In the genomic region with DNA sequence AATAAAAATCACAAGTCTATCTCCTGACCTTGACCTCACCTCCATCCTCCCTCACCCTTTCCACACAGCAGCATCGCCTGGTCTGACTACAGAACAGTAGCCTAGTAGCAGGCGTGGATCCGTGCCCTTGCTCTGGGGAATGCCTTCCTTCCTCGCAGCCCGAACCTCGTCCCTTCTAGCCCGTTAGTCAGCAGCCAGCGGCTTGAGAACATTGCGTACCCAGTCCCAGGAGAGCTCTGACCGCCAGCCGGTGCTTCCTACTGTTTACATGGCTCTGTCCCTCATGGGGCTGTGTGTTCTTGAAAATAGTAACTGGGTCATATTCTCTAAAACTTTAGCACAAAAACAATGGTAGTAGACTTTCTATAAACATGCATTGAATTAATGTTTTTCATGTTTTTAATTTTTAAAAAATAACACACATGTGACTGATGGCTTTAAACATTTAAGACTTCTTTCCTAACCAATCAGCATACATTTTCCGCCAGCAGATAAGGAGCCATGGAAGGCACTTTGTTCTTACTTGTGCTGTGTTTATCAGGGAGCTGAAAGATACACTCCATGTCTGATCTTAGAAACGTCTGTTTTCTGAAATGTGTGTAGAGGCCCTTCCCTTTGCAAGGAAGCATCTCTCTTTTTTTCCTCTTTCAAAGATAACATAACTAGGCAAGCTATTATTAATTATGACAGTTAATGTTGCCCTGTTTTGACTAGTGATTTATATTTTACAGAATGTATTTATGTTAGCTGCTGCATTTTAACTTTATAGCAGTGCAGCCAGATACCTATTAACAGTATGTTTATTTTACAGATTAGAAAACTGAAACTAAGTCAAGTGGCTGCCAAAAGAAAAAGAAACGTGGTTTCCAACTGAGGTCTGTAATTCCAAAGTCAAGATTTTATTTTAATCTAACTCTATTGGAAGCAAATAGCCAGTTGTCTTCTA, we compare ENCODE assay signal across 9 cellular contexts.
DNase-seq lines count a peak whose midpoint lies in the region; ATAC-seq and TF ChIP-seq lines count a peak whose summit lies in the region.
"Had no signal": no experiment of that assay in that cellular context is flagged by ENCODE, and none has a peak within 500 bp of the region (broad histone marks: within the 10 kb centered on the region; RNA-seq: fewer than 3 reads in every experiment).

No MANE protein-coding gene starts in this region.

- no peak overlapping the region for H3K4me2 ChIP-seq in neural progenitor cell

- no peaks in the 10 kb centered on the region for H3K9me3 Mint-ChIP-seq in neural progenitor cell
- peaks cover 0 to 7% (median 0%) of the 10 kb centered on the region in 5 donors for H3K9me3 Mint-ChIP-seq in CD8-positive, alpha-beta memory T cell

- POLR2A ChIA-PET in CD8-positive, alpha-beta memory T cell (lab: Charles Lee): no interaction called here

- peaks cover 3% of the 10 kb centered on the region for H3K27me3 Mint-ChIP-seq in neural progenitor cell (ENCODE audit: insufficient read depth, low read depth)
- no peaks in the 10 kb centered on the region for H3K27me3 Mint-ChIP-seq in CD8-positive, alpha-beta memory T cell
- H3K27me3 Mint-ChIP-seq: naive thymus-derived CD8-positive, alpha-beta T cell had no signal

- H3K4me3 ChIP-seq in adipocyte (ENCODE audit: low read length) (peak overlapping the region; percentile 38), gastroesophageal sphincter (no peak overlapping the region), neural progenitor cell (no peak overlapping the region)
- H3K4me3 ChIP-seq in CD8-positive, alpha-beta memory T cell (ENCODE audit: low read length): no peak overlapping the region

- H3K27me3 ChIP-seq in adipocyte (replicated peaks; ENCODE audit: control insufficient read depth, insufficient read depth, low read length): peaks cover 9% of the 10 kb centered on the region
- H3K27me3 ChIP-seq in gastroesophageal sphincter: no peaks in the 10 kb centered on the region
- no peaks in the 10 kb centered on the region for H3K27me3 ChIP-seq in neural progenitor cell
- H3K27me3 ChIP-seq in CD8-positive, alpha-beta memory T cell (ENCODE audit: insufficient read depth, low read length, poor library complexity, severe bottlenecking): no peaks in the 10 kb centered on the region

- H3K9ac ChIP-seq in adipocyte (ENCODE audit: low read length) (peak overlapping the region; percentile 30), neural progenitor cell (no peak overlapping the region)

- peak; percentile 92 for ATAC-seq in gastroesophageal sphincter
- ATAC-seq: naive thymus-derived CD8-positive, alpha-beta T cell had no signal

- no peak overlapping the region for H3K4me3 Mint-ChIP-seq in neural progenitor cell
- no peak overlapping the region for H3K4me3 Mint-ChIP-seq in CD8-positive, alpha-beta memory T cell
- H3K4me3 Mint-ChIP-seq: naive thymus-derived CD8-positive, alpha-beta T cell had no signal

- WGBS in gastroesophageal sphincter (ENCODE audit: low coverage in 1 of 2), 2 donors: 8 to 19% methylated on average over 10 to 12 of the region's 14 CpGs

- H3K9me3 ChIP-seq in adipocyte (ENCODE audit: control insufficient read depth, low read length): no peaks in the 10 kb centered on the region
- H3K9me3 ChIP-seq in gastroesophageal sphincter: no peaks in the 10 kb centered on the region
- H3K9me3 ChIP-seq in neural progenitor cell (ENCODE audit: low read depth): no peaks in the 10 kb centered on the region
- no peaks in the 10 kb centered on the region for H3K9me3 ChIP-seq in CD8-positive, alpha-beta memory T cell (ENCODE audit: low read length)

- H3K36me3 ChIP-seq in adipocyte (ENCODE audit: control insufficient read depth, insufficient read depth, low read length, severe bottlenecking) (no peaks in the 10 kb centered on the region), gastroesophageal sphincter (no peaks in the 10 kb centered on the region), neural progenitor cell (no peaks in the 10 kb centered on the region)
- no peaks in the 10 kb centered on the region for H3K36me3 ChIP-seq in CD8-positive, alpha-beta memory T cell (ENCODE audit: insufficient read depth, low read length)

- H3K4me1 ChIP-seq in adipocyte (ENCODE audit: control insufficient read depth, insufficient read depth, low read length) (peaks cover 32% of the 10 kb centered on the region), gastroesophageal sphincter (peaks cover 10 to 51% (median 11%) of the 10 kb centered on the region in 3 donors), neural progenitor cell (no peaks in the 10 kb centered on the region)
- no peaks in the 10 kb centered on the region for H3K4me1 ChIP-seq in CD8-positive, alpha-beta memory T cell (ENCODE audit: insufficient read depth, low read length)

- H3K27ac ChIP-seq in gastroesophageal sphincter: peak overlapping the region; percentile 84 to 97 (median 90)
- H3K27ac ChIP-seq in neural progenitor cell: no peak overlapping the region
- H3K27ac ChIP-seq in CD8-positive, alpha-beta memory T cell (ENCODE audit: low read depth, low read length): no peak overlapping the region

- H3K79me2 ChIP-seq in neural progenitor cell (ENCODE audit: low read depth): no peaks in the 10 kb centered on the region

- H3F3A ChIP-seq in neural progenitor cell (ENCODE audit: low read depth): no peaks in the 10 kb centered on the region

- TF ChIP-seq EP300 in gastroesophageal sphincter (IDR thresholded peaks at IDR 0.05): peak; percentile 57

- no peaks in the 10 kb centered on the region for H3K36me3 Mint-ChIP-seq in neural progenitor cell
- H3K36me3 Mint-ChIP-seq in CD8-positive, alpha-beta memory T cell: no peaks in the 10 kb centered on the region
- H3K36me3 Mint-ChIP-seq: naive thymus-derived CD8-positive, alpha-beta T cell had no signal

- CTCF ChIA-PET in CD8-positive, alpha-beta memory T cell (lab: Charles Lee): no interaction called here

- H4K20me1 ChIP-seq in neural progenitor cell (ENCODE audit: low read depth): no peaks in the 10 kb centered on the region

- H3K4me1 Mint-ChIP-seq in neural progenitor cell: no peaks in the 10 kb centered on the region
- H3K4me1 Mint-ChIP-seq in CD8-positive, alpha-beta memory T cell: no peaks in the 10 kb centered on the region
- H3K4me1 Mint-ChIP-seq: naive thymus-derived CD8-positive, alpha-beta T cell had no signal

- TF ChIP-seq CTCF in gastroesophageal sphincter (IDR thresholded peaks at IDR 0.05) (no peak), neural progenitor cell (IDR thresholded peaks at IDR 0.05) (no peak)

- TF ChIP-seq POLR2A in gastroesophageal sphincter (IDR thresholded peaks at IDR 0.05): no peak

- peak overlapping the region; percentile 34 for H3K27ac Mint-ChIP-seq in neural progenitor cell
- H3K27ac Mint-ChIP-seq in CD8-positive, alpha-beta memory T cell: no peak overlapping the region
- H3K27ac Mint-ChIP-seq: naive thymus-derived CD8-positive, alpha-beta T cell had no signal

- no peak overlapping the region for H2AFZ ChIP-seq in neural progenitor cell (replicated peaks)

- DNase-seq in adipocyte (ENCODE audit: low read depth) (peak; percentile 29), neural progenitor cell (ENCODE audit: low spot score) (no peak), ureter (ENCODE audit: low spot score) (peak; percentile 81), DMS 273 (lab: John Stamatoyannopoulos, UW; ENCODE audit: unreplicated experiment) (no peak), DMS153 treated with DMSO at 0.1 percent for 48 hours (lab: John Stamatoyannopoulos, UW; ENCODE audit: unreplicated experiment) (no peak)
- no peak for DNase-seq in activated CD4-positive, alpha-beta T cell treated with anti-CD3 and anti-CD28 coated beads, Interleukin-2, amount 50 U/mL, for 1 hour
- DNase-seq in CD8-positive, alpha-beta memory T cell: no peak
- DNase-seq: naive thymus-derived CD8-positive, alpha-beta T cell had no signal

Comparison
In these comparisons a context has a peak if more than half of its experiments do, and no peak if none do; other contexts are left out.
1. DNase-seq: peak in adipocyte (single experiment) and ureter (single experiment); none in neural progenitor cell (single experiment), DMS 273 (single experiment), activated CD4-positive, alpha-beta T cell treated with anti-CD3 and anti-CD28 coated beads, Interleukin-2, amount 50 U/mL, for 1 hour (single experiment), DMS153 treated with DMSO at 0.1 percent for 48 hours (single experiment) and CD8-positive, alpha-beta memory T cell (0 of 5).
2. H3K27ac ChIP-seq: peak in gastroesophageal sphincter (4 of 4); none in neural progenitor cell (single experiment) and CD8-positive, alpha-beta memory T cell (single experiment).